Comparison of ENCODE assay signal across 8 cellular contexts in the genomic region with DNA sequence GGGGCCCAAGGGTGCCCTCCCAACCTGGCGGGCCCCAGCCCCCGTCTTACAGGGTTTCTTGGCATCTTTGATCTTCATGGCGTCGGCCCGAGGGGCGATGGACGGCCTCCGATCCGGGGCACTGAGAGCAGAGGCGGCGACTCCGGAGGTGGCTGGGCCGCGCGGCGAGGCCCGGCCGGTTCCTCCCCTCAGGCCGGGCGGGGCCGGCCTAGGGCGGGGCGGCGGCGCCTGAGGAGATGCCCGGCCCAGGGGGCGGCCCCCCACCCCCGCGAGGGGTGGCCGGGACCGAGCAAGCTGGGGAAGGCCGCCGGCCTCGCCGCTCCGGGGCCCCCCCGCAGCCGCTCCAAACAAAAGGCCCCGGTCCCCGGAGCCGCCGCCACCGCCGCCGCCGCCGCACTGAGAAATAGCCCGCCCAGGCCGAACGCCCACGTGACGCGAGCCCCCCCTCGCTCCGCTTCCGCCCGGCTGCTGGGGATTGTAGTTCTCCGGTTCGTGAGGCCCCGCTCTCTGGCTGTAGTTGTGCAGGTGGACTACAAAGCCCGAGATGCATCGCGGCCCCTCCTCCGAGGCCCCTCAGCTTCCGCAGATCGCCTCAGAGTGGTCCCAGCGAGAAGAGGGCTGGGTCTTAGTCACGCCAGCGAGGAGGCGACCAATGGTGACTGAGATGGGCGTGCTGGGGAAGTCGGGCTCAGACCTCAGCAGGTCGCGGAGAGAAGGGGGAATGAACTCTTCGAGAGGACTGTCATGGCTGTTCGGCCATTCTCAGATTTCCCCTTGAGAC. TPM values are rescaled to one million over a fixed set of nuclear protein-coding genes. Genes with fewer than 3 reads are reported as not detected.
DNase-seq lines count a peak whose midpoint lies in the region; ATAC-seq, FAIRE-seq and TF ChIP-seq lines count a peak whose summit lies in the region.

Gene PANK3 (minus strand): TSS at position 163 of the 781 bp plus-strand sequence. CDS start 85 bp downstream, at position 78.

- H3K9me3 Mint-ChIP-seq in activated CD4-positive, alpha-beta memory T cell treated with anti-CD3 and anti-CD28 coated beads for 36 hours: no peaks in the 10 kb centered on the region

- no peaks in the 10 kb centered on the region; a peak in 1 of 5 replicates for H3K27me3 ChIP-seq in HepG2 (ENCODE audit: control insufficient read depth in 1 of 2, insufficient read depth in 2 of 2, low read length in 2 of 2)

- no peak within 1 kb of the TSS for H2AFZ ChIP-seq in HepG2 (ENCODE audit: low read length)

- H4K20me1 ChIP-seq in HepG2 (ENCODE audit: insufficient read depth, low read length): peaks cover 45% of the 10 kb centered on the region

- DNase-seq in CD1c-positive myeloid dendritic cell (ENCODE audit: extremely low spot score): peak; percentile 97
- DNase-seq in NCI-H82 treated with DMSO at 0.1 percent for 48 hours (lab: John Stamatoyannopoulos, UW; ENCODE audit: unreplicated experiment): peak; percentile 92
- peak; percentile 99 for DNase-seq in activated CD4-positive, alpha-beta memory T cell treated with anti-CD3 and anti-CD28 coated beads for 36 hours
- DNase-seq in dermis microvascular lymphatic vessel endothelial cell (ENCODE audit: low read depth in 2 of 2): peak; percentile 90 to 99
- peak; percentile 98 for DNase-seq in HepG2 (ENCODE audit: low spot score)
- peak; percentile 97 for DNase-seq in stimulated activated CD4-positive, alpha-beta T cell treated with anti-CD3 and anti-CD28 coated beads, Interleukin-4, amount 100 ng/mL, for 1 hour

- no TSS peak for BruUV-seq in HepG2 (replicated peaks; lab: Mats Ljungman, UMichigan)

- peaks cover 34% of the 10 kb centered on the region for H3K4me1 Mint-ChIP-seq in activated CD4-positive, alpha-beta memory T cell treated with anti-CD3 and anti-CD28 coated beads for 36 hours (ENCODE audit: low read depth)

- H3K4me3 ChIP-seq in HepG2 (replicated peaks in 1 of 3; ENCODE audit: insufficient read depth in 1 of 3, low read depth in 2 of 3, low read length in 3 of 3): peak within 1 kb of the TSS; percentile 84 to 96 (median 88)

- TF ChIP-seq EP300 in HepG2 (IDR thresholded peaks at IDR 0.05; ENCODE audit: low read depth in 2 of 2, low read length in 2 of 2) (peak in 1 of 2 experiments; percentile 72; a peak in 3 of 4 replicates), HepG2 (CRISPR knock-in tag; IDR thresholded peaks at IDR 0.05; ENCODE audit: borderline replicate concordance) (0 out of 2 replicates have a peak, but pooled peaks have one; percentile 14)

- H3K36me3 Mint-ChIP-seq in activated CD4-positive, alpha-beta memory T cell treated with anti-CD3 and anti-CD28 coated beads for 36 hours: peaks cover 16% of the 10 kb centered on the region

- TF ChIP-seq POLR2A in HepG2 (IDR thresholded peaks at IDR 0.05; ENCODE audit: insufficient read depth in 1 of 2, low read depth in 2 of 2, low read length in 2 of 2): peak; percentile 98

- H3K36me3 ChIP-seq in HepG2 (replicated peaks in 1 of 2; ENCODE audit: control insufficient read depth in 1 of 2, insufficient read depth in 2 of 2, low read length in 2 of 2): peaks cover 0 to 6% of the 10 kb centered on the region in 2 experiments; a peak in 1 of 5 replicates

- peak; percentile 97 for FAIRE-seq in HepG2 (lab: Jason Lieb, UNC)

- H3K27me3 Mint-ChIP-seq in activated CD4-positive, alpha-beta memory T cell treated with anti-CD3 and anti-CD28 coated beads for 36 hours: no peaks in the 10 kb centered on the region

- H3K4me1 ChIP-seq in HepG2 (ENCODE audit: insufficient read depth, low read length): peaks cover 55% of the 10 kb centered on the region

- peak within 1 kb of the TSS; percentile 96 for H3K27ac ChIP-seq in HepG2 (ENCODE audit: extremely low read length, insufficient read depth, low read length)

- WGBS in HepG2 (ENCODE audit: low lambda C conversion rate): 1% methylated on average over 15 of the region's 76 CpGs

- intact Hi-C loops in activated CD4-positive, alpha-beta memory T cell treated with anti-CD3 and anti-CD28 coated beads for 36 hours (cut with micrococcal nuclease): loop anchor here (1.0 to 5.0 kb wide), 6 partner anchors 29 to 1058 kb away; partner anchors contain the start of genes DOCK2, RARS1 and SPDL1
- intact Hi-C loops in HepG2 (cut with micrococcal nuclease; ENCODE audit: unreplicated experiment): loop anchor here (2.0 to 10.0 kb wide), 4 partner anchors 13 to 95 kb away; partner anchors contain the start of gene RARS1

- no peaks in the 10 kb centered on the region for H3K9me3 ChIP-seq in HepG2 (ENCODE audit: low read length)

- POLR2A ChIA-PET in activated CD4-positive, alpha-beta memory T cell treated with anti-CD3 and anti-CD28 coated beads for 36 hours (lab: Charles Lee): interaction anchor here (0.5 to 1.4 kb wide), 4 partner anchors 13 to 92 kb away, joined by 3 to 6 read pairs (median 4); no protein-coding TSS in a partner anchor
- POLR2A ChIA-PET in HepG2 (lab: Yijun Ruan, JAX): interaction anchor here (0.6 to 4.0 kb wide), 9 partner anchors 9 to 52 kb away, joined by 3 to 91 read pairs (median 4); no protein-coding TSS in a partner anchor

- ATAC-seq in GM19438 (IDR thresholded peaks at IDR 0.05; ENCODE audit: low read depth, unreplicated experiment): peak; percentile 90
- ATAC-seq in HG03575 (IDR thresholded peaks at IDR 0.05; ENCODE audit: extremely low read depth, insufficient number of reproducible peaks, low FRiP score, unreplicated experiment): peak; percentile 82
- peak; percentile 98 for ATAC-seq in HepG2

- H3K4me3 Mint-ChIP-seq in activated CD4-positive, alpha-beta memory T cell treated with anti-CD3 and anti-CD28 coated beads for 36 hours: peak within 1 kb of the TSS; percentile 96

- no peak for TF ChIP-seq CTCF in HepG2 (CRISPR knock-in tag; IDR thresholded peaks at IDR 0.05)

- peak within 1 kb of the TSS; percentile 96 for H3K27ac Mint-ChIP-seq in activated CD4-positive, alpha-beta memory T cell treated with anti-CD3 and anti-CD28 coated beads for 36 hours

- in situ Hi-C loops in HepG2 (cut with HindIII; ENCODE audit: extremely low pct_ligation_motif_present, low pct_unique_long_range_greater_than_20kb): no loop called here

- TF ChIP-seq RAD21 in HepG2 (CRISPR knock-in tag; IDR thresholded peaks at IDR 0.05): no peak

- peak within 1 kb of the TSS; percentile 95 for H3K9ac ChIP-seq in HepG2 (ENCODE audit: insufficient read depth, low read depth, low read length)

- H3K4me2 ChIP-seq in HepG2 (ENCODE audit: low read depth, low read length): peak within 1 kb of the TSS; percentile 93

- peaks cover 46% of the 10 kb centered on the region for H3K79me2 ChIP-seq in HepG2 (ENCODE audit: insufficient read depth, low read length)

- CTCF ChIA-PET in activated CD4-positive, alpha-beta memory T cell treated with anti-CD3 and anti-CD28 coated beads for 36 hours (lab: Charles Lee): interaction anchor here (0.7 kb wide), 1 partner anchor 13 kb away, joined by 3 read pairs; no protein-coding TSS in a partner anchor
- CTCF ChIA-PET in HepG2 (lab: Yijun Ruan, JAX; ENCODE audit: low intra/inter-chr PET ratio, low total read pairs): no interaction called here

TF ChIP-seq in HepG2, 621 proteins besides CTCF, POLR2A, EP300 and RAD21 (continues in another document):
- TF ChIP-seq, protein P1, sequence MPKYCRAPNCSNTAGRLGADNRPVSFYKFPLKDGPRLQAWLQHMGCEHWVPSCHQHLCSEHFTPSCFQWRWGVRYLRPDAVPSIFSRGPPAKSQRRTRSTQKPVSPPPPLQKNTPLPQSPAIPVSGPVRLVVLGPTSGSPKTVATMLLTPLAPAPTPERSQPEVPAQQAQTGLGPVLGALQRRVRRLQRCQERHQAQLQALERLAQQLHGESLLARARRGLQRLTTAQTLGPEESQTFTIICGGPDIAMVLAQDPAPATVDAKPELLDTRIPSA (CRISPR knock-in tag; IDR thresholded peaks at IDR 0.05; ENCODE audit: borderline replicate concordance): no peak
- TF ChIP-seq ZNF782 (CRISPR knock-in tag; IDR thresholded peaks at IDR 0.05; ENCODE audit: borderline replicate concordance) (no peak), XBP1 (CRISPR knock-in tag; IDR thresholded peaks at IDR 0.05) (no peak), NR2F1 (CRISPR knock-in tag; IDR thresholded peaks at IDR 0.05) (no peak), ZBTB20 (CRISPR knock-in tag; IDR thresholded peaks at IDR 0.05; ENCODE audit: borderline replicate concordance, low read depth) (no peak), ZNF678 (CRISPR knock-in tag; IDR thresholded peaks at IDR 0.05) (no peak)

RNA-seq across cellular contexts. Expression of gene PANK3, which starts in this region (rescaled TPM):
- 10 to 100 TPM; 54.0 to 55.7 TPM for total RNA-seq in activated CD4-positive, alpha-beta memory T cell treated with anti-CD3 and anti-CD28 coated beads for 36 hours
- total RNA-seq in dermis microvascular lymphatic vessel endothelial cell (43.1 and 49.6 TPM in 2 replicates), HepG2 (2016; rRNA removed; fragmentation: Illumina TruSeq; extraction: Trizol) (69.5 and 126 TPM in 2 replicates)
- total RNA-seq in HepG2 (2016; cell fraction: cytosol; rRNA removed; fragmentation: Illumina TruSeq; extraction: Trizol; ENCODE audit: low read depth): 47.1 and 75.8 TPM in 2 replicates
- total RNA-seq in HepG2 (2016; cell fraction: insoluble cytoplasmic fraction; rRNA removed; fragmentation: Illumina TruSeq; extraction: Trizol): 71.7 and 113 TPM in 2 replicates
- total RNA-seq in HepG2 (2016; cell fraction: membrane; rRNA removed; fragmentation: Illumina TruSeq; extraction: Trizol): 148 and 184 TPM in 2 replicates
- total RNA-seq in HepG2 (2016; cell fraction: nucleus; rRNA removed; fragmentation: Illumina TruSeq; extraction: Trizol): 45.1 and 60.0 TPM in 2 replicates
- polyA plus RNA-seq in HepG2 (2011; rRNA removed): 24.0 and 26.9 TPM in 2 replicates
- 7.7 and 15.0 TPM in 2 replicates for polyA plus RNA-seq in HepG2 (2011; cell fraction: cytosol; rRNA removed)
- 11.7 and 19.0 TPM in 2 replicates for polyA plus RNA-seq in HepG2 (2011; cell fraction: nucleus; rRNA removed)
- polyA plus RNA-seq in HepG2 (2012): 50.7 and 60.7 TPM in 2 replicates
- 97.9 and 118 TPM in 2 replicates for polyA plus RNA-seq in HepG2 (2016; cell fraction: cytosol; fragmentation: Illumina TruSeq; extraction: Trizol; ENCODE audit: low read depth)
- polyA plus RNA-seq in HepG2 (2016; cell fraction: insoluble cytoplasmic fraction; fragmentation: Illumina TruSeq; extraction: Trizol; ENCODE audit: low read depth): 46.7 and 55.6 TPM in 2 replicates
- 113 and 140 TPM in 2 replicates for polyA plus RNA-seq in HepG2 (2016; cell fraction: membrane; fragmentation: Illumina TruSeq; extraction: Trizol; ENCODE audit: low read depth)
- 41.3 and 43.8 TPM in 2 replicates for polyA plus RNA-seq in HepG2 (2016; cell fraction: nucleus; fragmentation: Illumina TruSeq; extraction: Trizol; ENCODE audit: insufficient read depth, low read depth)
- 10.6 and 17.9 TPM in 2 replicates for polyA minus RNA-seq in HepG2 (2011; rRNA and poly(A)+ RNA removed; ENCODE audit: low replicate concordance)
- polyA minus RNA-seq in HepG2 (2011; cell fraction: cytosol; rRNA and poly(A)+ RNA removed): 32.5 and 39.8 TPM in 2 replicates
- polyA minus RNA-seq in HepG2 (2011; cell fraction: nucleus; rRNA and poly(A)+ RNA removed): 60.9 and 70.2 TPM in 2 replicates

Comparison
In these comparisons a context has a peak if more than half of its experiments do, and no peak if none do; other contexts are left out.
1. Peak in every context shown above with its lines: DNase-seq, ATAC-seq, H3K4me3 ChIP-seq and H3K27ac ChIP-seq.